32 cellular contexts compared by ENCODE assay signal in the genomic region with DNA sequence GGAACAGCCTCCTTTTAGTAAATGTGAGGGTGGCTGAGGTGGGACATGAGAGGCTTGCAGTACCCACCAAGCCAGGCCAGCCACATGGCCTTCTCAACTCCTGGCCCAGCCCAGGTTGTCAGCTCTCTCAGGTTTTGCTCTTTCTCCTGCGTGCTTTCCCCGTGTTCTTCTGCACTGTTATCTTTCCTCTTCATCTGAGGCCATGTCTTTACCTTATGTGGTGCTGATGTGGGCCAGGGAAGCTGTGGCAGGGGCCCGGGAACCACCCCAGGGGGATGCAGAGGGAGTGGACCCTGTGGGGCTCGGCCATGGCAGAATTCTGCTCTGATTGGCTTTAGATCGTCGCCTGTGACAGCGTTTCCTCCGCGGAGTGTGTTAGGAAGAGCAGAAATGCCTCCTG.
"Had no signal": no experiment of that assay in that cellular context is flagged by ENCODE, and none has a peak within 500 bp of the region (broad histone marks: within the 10 kb centered on the region; RNA-seq: fewer than 3 reads in every experiment).

No MANE protein-coding gene starts in this region.

- H3K27ac ChIP-seq: colonic mucosa, epithelial cell of prostate, esophagus squamous epithelium, left ventricle myocardium inferior, neutrophil, ovary, prostate gland, sigmoid colon, stomach, thyroid gland, vagina had no signal

- H3K36me3 Mint-ChIP-seq: natural killer cell treated with Interleukin-12 subunit alpha and Interleukin-12 subunit beta and Interleukin-15 and Interleukin-18, amount 100 ng/mL, for 72 hours had no signal

- ATAC-seq: natural killer cell treated with Interleukin-12 subunit alpha and Interleukin-12 subunit beta and Interleukin-15 and Interleukin-18, amount 100 ng/mL, for 72 hours; stimulated activated naive B cell treated with anti-CD40 and anti-IgM and Interleukin-4, amounts not matched to agents 10 μg/mL and 1 μg/mL and 100 μg/mL, for 72 hours had no signal

- DNase-seq: activated CD4-positive, alpha-beta memory T cell treated with anti-CD3 and anti-CD28 coated beads, Interleukin-2, amount 10 ng/mL, durations not matched to agents 7 days and 5 days; activated CD4-positive, alpha-beta T cell treated with anti-CD3 and anti-CD28 coated beads, Interleukin-2, amount 10 ng/mL, durations not matched to agents 24 days and 14 days; activated CD4-positive, CD25-positive, alpha-beta regulatory T cell treated with anti-CD3 and anti-CD28 coated beads, Interleukin-2, amount 50 U/mL, for 72 hours; activated CD8-positive, alpha-beta memory T cell treated with anti-CD3 and anti-CD28 coated beads, Interleukin-2, amount 50 U/mL, for 48 hours; activated naive CD4-positive, alpha-beta T cell; activated T-cell treated with anti-CD3 and anti-CD28 coated beads, Interleukin-2, amount 50 U/mL, for 4 hours; colonic mucosa; effector CD8-positive, alpha-beta T cell; esophagus squamous epithelium; foreskin melanocyte; islet precursor cell; left ventricle myocardium inferior; mesendoderm; ovary; retina; sigmoid colon; small intestine; stimulated activated CD4-positive, alpha-beta T cell treated with anti-CD3 and anti-CD28 coated beads, Interleukin-4, amount 100 ng/mL, for 4 hours; stimulated activated CD8-positive, alpha-beta memory T cell treated with anti-CD3 and anti-CD28 coated beads, Interleukin-4, amount 100 ng/mL, for 48 hours; stimulated activated naive B cell treated with anti-CD40 and anti-IgM and Interleukin-4, amounts not matched to agents 10 μg/mL and 1 μg/mL and 100 μg/mL, for 72 hours; stomach; SW 1271; T1000; thyroid gland; upper lobe of left lung had no signal

- H3K4me3 ChIP-seq: colonic mucosa, esophagus squamous epithelium, left ventricle myocardium inferior, lung, ovary, prostate gland, sigmoid colon, stomach, thyroid gland, upper lobe of left lung, vagina had no signal

- H3K4me3 Mint-ChIP-seq: activated CD4-positive, alpha-beta memory T cell treated with anti-CD3 and anti-CD28 coated beads, Interleukin-2, amount 10 ng/mL, durations not matched to agents 7 days and 5 days; activated CD4-positive, alpha-beta T cell treated with anti-CD3 and anti-CD28 coated beads, Interleukin-2, amount 10 ng/mL, durations not matched to agents 24 days and 14 days; activated T-cell treated with anti-CD3 and anti-CD28 coated beads, Interleukin-2, amount 50 U/mL, for 4 hours; natural killer cell treated with Interleukin-12 subunit alpha and Interleukin-12 subunit beta and Interleukin-15 and Interleukin-18, amount 100 ng/mL, for 72 hours; stimulated activated naive B cell treated with anti-CD40 and anti-IgM and Interleukin-4, amounts not matched to agents 10 μg/mL and 1 μg/mL and 100 μg/mL, for 72 hours; T-helper 1 cell treated with Interleukin-12 subunit alpha and Interleukin-12 subunit beta and Interleukin-4 antibody, amounts not matched to agents 30 μg/mL and 1 μg/mL, for 36 hours had no signal

- H3K27me3 Mint-ChIP-seq: activated CD4-positive, alpha-beta memory T cell treated with anti-CD3 and anti-CD28 coated beads, Interleukin-2, amount 10 ng/mL, durations not matched to agents 7 days and 5 days; activated CD4-positive, alpha-beta T cell treated with anti-CD3 and anti-CD28 coated beads, Interleukin-2, amount 10 ng/mL, durations not matched to agents 24 days and 14 days; natural killer cell treated with Interleukin-12 subunit alpha and Interleukin-12 subunit beta and Interleukin-15 and Interleukin-18, amount 100 ng/mL, for 72 hours; stimulated activated naive B cell treated with anti-CD40 and anti-IgM and Interleukin-4, amounts not matched to agents 10 μg/mL and 1 μg/mL and 100 μg/mL, for 72 hours had no signal

- H3K27me3 ChIP-seq: colonic mucosa, esophagus squamous epithelium, neutrophil, ovary, sigmoid colon, stomach, thyroid gland, upper lobe of left lung, vagina had no signal

- H3K27ac Mint-ChIP-seq: activated CD4-positive, alpha-beta memory T cell treated with anti-CD3 and anti-CD28 coated beads, Interleukin-2, amount 10 ng/mL, durations not matched to agents 7 days and 5 days; activated CD4-positive, alpha-beta T cell treated with anti-CD3 and anti-CD28 coated beads, Interleukin-2, amount 10 ng/mL, durations not matched to agents 24 days and 14 days; natural killer cell treated with Interleukin-12 subunit alpha and Interleukin-12 subunit beta and Interleukin-15 and Interleukin-18, amount 100 ng/mL, for 72 hours; stimulated activated naive B cell treated with anti-CD40 and anti-IgM and Interleukin-4, amounts not matched to agents 10 μg/mL and 1 μg/mL and 100 μg/mL, for 72 hours; T-helper 1 cell treated with Interleukin-12 subunit alpha and Interleukin-12 subunit beta and Interleukin-4 antibody, amounts not matched to agents 30 μg/mL and 1 μg/mL, for 36 hours had no signal

- H3K9me3 ChIP-seq: colonic mucosa, esophagus squamous epithelium, left ventricle myocardium inferior, neutrophil, ovary, prostate gland, sigmoid colon, stomach, thyroid gland, upper lobe of left lung, vagina had no signal

- H3K36me3 ChIP-seq: colonic mucosa, ovary, prostate gland, sigmoid colon, thyroid gland, vagina had no signal

- H3K9me3 Mint-ChIP-seq: activated CD4-positive, alpha-beta memory T cell treated with anti-CD3 and anti-CD28 coated beads, Interleukin-2, amount 10 ng/mL, durations not matched to agents 7 days and 5 days; activated CD4-positive, alpha-beta T cell treated with anti-CD3 and anti-CD28 coated beads, Interleukin-2, amount 10 ng/mL, durations not matched to agents 24 days and 14 days; activated T-cell treated with anti-CD3 and anti-CD28 coated beads, Interleukin-2, amount 50 U/mL, for 4 hours; natural killer cell treated with Interleukin-12 subunit alpha and Interleukin-12 subunit beta and Interleukin-15 and Interleukin-18, amount 100 ng/mL, for 72 hours; T-helper 1 cell treated with Interleukin-12 subunit alpha and Interleukin-12 subunit beta and Interleukin-4 antibody, amounts not matched to agents 30 μg/mL and 1 μg/mL, for 36 hours had no signal

- H3K4me1 ChIP-seq: colonic mucosa, prostate gland, thyroid gland had no signal
